Comparison of ENCODE assay signal across 8 cellular contexts in genomic region chr9:100426532-100427365, GRCh38. TPM values are rescaled to one million over a fixed set of nuclear protein-coding genes. Genes with fewer than 3 reads are reported as not detected.
DNase-seq lines count a peak whose midpoint lies in the region; ATAC-seq and TF ChIP-seq lines count a peak whose summit lies in the region.

Gene MSANTD3, plus strand, starts transcription at chr9:100427143. Its CDS starts 14,796 bp downstream, at chr9:100441939.

- intact Hi-C loops in HCT116 (cut with micrococcal nuclease) = loop anchor here (2.0 kb wide), 1 partner anchor 74 kb away; the partner anchor contains the start of gene TEX10
- intact Hi-C loops in body of pancreas (cut with DNase I) = no loop called here
- intact Hi-C loops in sciatic nerve (cut with DNase I) = no loop called here

- TF ChIP-seq CTCF in GM12864 (IDR thresholded peaks at IDR 0.05; ENCODE audit: low read depth, low read length, missing control alignments) = no peak
- TF ChIP-seq CTCF in HCT116 (IDR thresholded peaks at IDR 0.05 in 2 of 3, conservative IDR thresholded peaks at IDR 0.05 in 1 of 3; ENCODE audit: borderline replicate concordance in 1 of 3, insufficient read depth in 1 of 3, low read depth in 2 of 3, low read length in 2 of 3) = no peak
- TF ChIP-seq CTCF in body of pancreas (IDR thresholded peaks at IDR 0.05) = peak in 5 of 7 experiments; percentile 9 to 62 (median 37)

- no peaks in the 10 kb centered on the region for H3K9me3 ChIP-seq in HCT116 (ENCODE audit: control insufficient read depth in 1 of 2, insufficient read depth in 1 of 2, low read depth in 1 of 2, low read length in 2 of 2)
- H3K9me3 ChIP-seq in MG63 = no peaks in the 10 kb centered on the region
- no peaks in the 10 kb centered on the region for H3K9me3 ChIP-seq in body of pancreas
- H3K9me3 ChIP-seq in iPS DF 6.9 (ENCODE audit: control insufficient read depth, insufficient read depth, low read length) = no peaks in the 10 kb centered on the region

- H3K9ac ChIP-seq in HCT116 (ENCODE audit: low read length) = peak within 1 kb of the TSS; percentile 82

- H3K27ac ChIP-seq in HCT116 (ENCODE audit: low read depth, low read length) = peak within 1 kb of the TSS; percentile 73
- H3K27ac ChIP-seq in body of pancreas = peak within 1 kb of the TSS; percentile 82 to 90 (median 86)
- no peak within 1 kb of the TSS for H3K27ac ChIP-seq in iPS DF 6.9 (ENCODE audit: low read length)

- TF ChIP-seq RAD21 in HCT116 (IDR thresholded peaks at IDR 0.05; ENCODE audit: low read depth) = no peak

- H3K36me3 ChIP-seq in HCT116 (ENCODE audit: control insufficient read depth in 1 of 2, insufficient read depth in 2 of 2, low read length in 2 of 2) (no peaks in the 10 kb centered on the region), MG63 (peaks cover 24% of the 10 kb centered on the region), body of pancreas (replicated peaks in 1 of 2; ENCODE audit: insufficient read depth in 1 of 2, low read depth in 2 of 2) (no peaks in the 10 kb centered on the region), iPS DF 6.9 (ENCODE audit: control insufficient read depth, insufficient read depth, low read length) (no peaks in the 10 kb centered on the region)

- RAD21 ChIA-PET in HCT116 (lab: Charles Lee; ENCODE audit: low non-redundant PET in 1 of 2, low total read pairs in 2 of 2, uncharacterized antibody in 2 of 2, unreplicated experiment in 2 of 2) = no interaction called here

- no peaks in the 10 kb centered on the region for H3K9me2 ChIP-seq in HCT116 (ENCODE audit: insufficient read depth)

- H3K27me3 ChIP-seq in HCT116 (ENCODE audit: insufficient read depth, low read length) = no peaks in the 10 kb centered on the region
- H3K27me3 ChIP-seq in MG63 = no peaks in the 10 kb centered on the region
- H3K27me3 ChIP-seq in body of pancreas = no peaks in the 10 kb centered on the region
- H3K27me3 ChIP-seq in iPS DF 6.9 (ENCODE audit: control insufficient read depth, insufficient read depth, low read length) = no peaks in the 10 kb centered on the region

- H4K20me1 ChIP-seq in HCT116 (ENCODE audit: insufficient read depth) = no peaks in the 10 kb centered on the region

- POLR2A ChIA-PET in HCT116 (lab: Charles Lee) = no interaction called here

- DNase-seq in GM12864 (ENCODE audit: low read depth) (no peak), HCT116 (ENCODE audit: low read depth, low spot score) (peak; percentile 50), MG63 (peak; percentile 72), T-helper 22 cell (ENCODE audit: low read depth) (peak; percentile 43), body of pancreas (peak; percentile 70 to 84 (median 71)), iPS DF 6.9 (ENCODE audit: low read depth, low spot score) (no peak), sciatic nerve (ENCODE audit: low spot score) (peak; percentile 71)

- ATAC-seq in HCT116 = peak; percentile 71
- peak; percentile 88 for ATAC-seq in body of pancreas
- peak; percentile 76 for ATAC-seq in sciatic nerve
- ATAC-seq in GM18873 (IDR thresholded peaks at IDR 0.05; ENCODE audit: low FRiP score, unreplicated experiment) = no peak

- TF ChIP-seq POLR2A in HCT116 (IDR thresholded peaks at IDR 0.05; ENCODE audit: borderline replicate concordance, extremely low read depth, insufficient read depth, insufficient read length) (peak; percentile 44), body of pancreas (IDR thresholded peaks at IDR 0.05) (peak in 2 of 3 donors; percentile 49 to 64)

- peak within 1 kb of the TSS; percentile 94 for H3K4me2 ChIP-seq in HCT116 (ENCODE audit: low read length)

- 0 to 2% methylated on average over 22 to 27 of the region's 80 CpGs for WGBS in body of pancreas, 2 donors
- WGBS in iPS DF 6.9 (ENCODE audit: insufficient coverage, insufficient read length) = no CpG with 5 or more reads among the region's 80 CpGs

- peak within 1 kb of the TSS; percentile 99 for H2AFZ ChIP-seq in HCT116 (ENCODE audit: low read depth, low read length, poor library complexity, severe bottlenecking)

- peaks cover 33 to 44% of the 10 kb centered on the region in 2 experiments for H3K4me1 ChIP-seq in HCT116 (ENCODE audit: control insufficient read depth in 1 of 2, insufficient read depth in 2 of 2, low read length in 2 of 2)
- H3K4me1 ChIP-seq in body of pancreas = peaks cover 25% of the 10 kb centered on the region
- H3K4me1 ChIP-seq in iPS DF 6.9 (ENCODE audit: control insufficient read depth, insufficient read depth, low read length) = peaks cover 3% of the 10 kb centered on the region; the same call in 1 of the 2 replicates

- TSS peak; percentile 87 for BruUV-seq in HCT116 (replicated peaks; lab: Mats Ljungman, UMichigan)

- CTCF ChIA-PET in HCT116 (lab: Charles Lee) = interaction anchor here (0.6 kb wide), 1 partner anchor 102 kb away, joined by 3 read pairs; no protein-coding TSS in a partner anchor

- H3K4me3 ChIP-seq in GM12864 (ENCODE audit: low read depth, low read length) (peak within 1 kb of the TSS; percentile 91), HCT116 (replicated peaks in 1 of 2; ENCODE audit: low read depth in 1 of 2, low read length in 2 of 2) (peak within 1 kb of the TSS; percentile 62 to 73), MG63 (peak within 1 kb of the TSS; percentile 90), body of pancreas (peak within 1 kb of the TSS; percentile 71 to 87), iPS DF 6.9 (ENCODE audit: low read length) (peak within 1 kb of the TSS; percentile 86; the same call in 1 of the 2 replicates)

- peaks cover 39% of the 10 kb centered on the region for H3K79me2 ChIP-seq in HCT116 (ENCODE audit: insufficient read depth, low read length)

TF ChIP-seq in HCT116, 20 proteins besides CTCF, POLR2A, EP300 and RAD21:
- TF ChIP-seq POLR2AphosphoS5 (IDR thresholded peaks at IDR 0.05; ENCODE audit: low read depth, low read length) (peak; percentile 60), CEBPB (IDR thresholded peaks at IDR 0.05; ENCODE audit: low read depth) (no peak), ZBTB33 (IDR thresholded peaks at IDR 0.05; ENCODE audit: extremely low read depth, insufficient replicate concordance, low read length) (no peak), TCF7L2 (IDR thresholded peaks at IDR 0.05; ENCODE audit: borderline replicate concordance, extremely low read depth, insufficient read depth, insufficient read length) (peak; percentile 32), JUND (IDR thresholded peaks at IDR 0.05) (peak; percentile 53), YY1 (IDR thresholded peaks at IDR 0.05; ENCODE audit: extremely low read depth, insufficient replicate concordance, low read depth, low read length) (peak; percentile 13), MAX (IDR thresholded peaks at IDR 0.05) (peak; percentile 25; the same call in 1 of the 2 replicates), ZNF274 (IDR thresholded peaks at IDR 0.05; ENCODE audit: low read depth, low read length) (no peak), SIN3A (IDR thresholded peaks at IDR 0.05; ENCODE audit: low read depth) (peak; percentile 53), ATF3 (IDR thresholded peaks at IDR 0.05) (no peak), ZFX (IDR thresholded peaks at IDR 0.05) (no peak), EGR1 (IDR thresholded peaks at IDR 0.05; ENCODE audit: low read depth) (peak; percentile 30; the same call in 1 of the 2 replicates), FOSL1 (IDR thresholded peaks at IDR 0.05; ENCODE audit: low read depth) (peak; percentile 61; the same call in 1 of the 2 replicates)
TF ChIP-seq in HCT116: peak in this region for 8.

RNA-seq across cellular contexts. Expression of gene MSANTD3, which starts in this region (rescaled TPM):
- total RNA-seq in HCT116 (2021; ENCODE audit: unreplicated experiment) = 31.3 TPM
- polyA plus RNA-seq in HCT116 (2012) = 13.3 and 18.0 TPM in 2 replicates
- total RNA-seq in MG63 (2014; rRNA removed; shearing (Covaris generic); ENCODE audit: low replicate concordance) = 73.1 and 97.4 TPM in 2 replicates
- total RNA-seq in body of pancreas = 10 to 100 TPM in 1 of 2 donors, 1 to 10 TPM in 1; 8.8 to 21.8 TPM
- total RNA-seq in sciatic nerve = 16.2 TPM

Comparison
In these comparisons a context has a peak if more than half of its experiments do, and no peak if none do; other contexts are left out.
1. DNase-seq: peak in HCT116 (single experiment), MG63 (single experiment), T-helper 22 cell (single experiment), body of pancreas (4 of 4) and sciatic nerve (single experiment); none in GM12864 (single experiment) and iPS DF 6.9 (single experiment).
2. CTCF ChIP-seq: peak in body of pancreas (5 of 7); none in GM12864 (single experiment) and HCT116 (0 of 3).
3. Peak in every context shown above with its lines, with median percentiles within 50 percentile points of each other: H3K4me3 ChIP-seq.